Comparison of ENCODE assay signal across 8 cellular contexts in the genomic region with DNA sequence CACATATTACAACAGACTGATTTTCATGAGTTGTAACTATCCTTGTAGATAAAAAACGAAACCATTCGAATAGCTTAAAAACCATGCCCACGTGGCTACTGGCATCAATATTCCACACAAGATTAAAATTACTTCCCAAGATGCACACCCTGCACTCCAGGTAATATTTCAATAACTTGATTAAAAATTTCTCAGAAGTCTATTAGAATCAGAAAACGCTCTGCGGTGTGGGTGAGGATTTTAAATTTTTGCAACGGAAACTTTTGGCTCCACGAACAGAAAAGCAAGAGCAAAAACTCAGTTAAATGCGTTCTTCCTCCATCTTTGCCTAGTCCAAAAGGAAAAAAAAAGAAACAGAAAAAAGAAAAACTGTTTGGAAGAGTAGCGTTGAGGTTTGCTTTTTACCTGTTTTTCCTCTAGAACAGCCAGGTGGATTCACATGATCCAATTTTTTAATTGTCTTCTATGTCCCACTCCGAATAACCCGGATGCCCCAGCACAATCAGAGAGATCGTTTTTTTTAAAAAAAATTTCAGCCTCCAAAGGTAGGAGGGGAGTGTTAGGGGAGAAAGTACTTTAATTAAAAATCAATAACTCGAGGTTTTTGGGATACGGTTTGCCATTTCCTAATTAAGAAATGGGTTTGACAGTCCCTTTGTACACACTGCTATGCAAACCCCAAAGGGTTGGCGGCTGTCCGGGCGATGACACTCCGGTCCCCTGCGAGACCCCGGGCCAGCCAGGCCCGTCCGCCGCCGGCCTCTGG. TPM values are rescaled to one million over a fixed set of nuclear protein-coding genes. Genes with fewer than 3 reads are reported as not detected.
DNase-seq lines count a peak whose midpoint lies in the region; ATAC-seq and TF ChIP-seq lines count a peak whose summit lies in the region.

No MANE protein-coding gene starts in this region.

- ATAC-seq in RWPE2 (ENCODE audit: low read depth) (no peak), HG02973 (IDR thresholded peaks at IDR 0.05; ENCODE audit: unreplicated experiment) (no peak), HG02588 (IDR thresholded peaks at IDR 0.05; ENCODE audit: unreplicated experiment) (no peak)

- H2BK5ac ChIP-seq in neuronal stem cell (ENCODE audit: low read length) = peak overlapping the region; percentile 96

- H3K27me3 ChIP-seq in H7 (ENCODE audit: control insufficient read depth, insufficient read depth, low read length) = no peaks in the 10 kb centered on the region
- H3K27me3 ChIP-seq in RWPE2 (ENCODE audit: insufficient read depth, poor library complexity, severe bottlenecking) = no peaks in the 10 kb centered on the region
- H3K27me3 ChIP-seq in neuronal stem cell (ENCODE audit: control insufficient read depth in 3 of 3, insufficient read depth in 3 of 3, low read depth in 1 of 3, low read length in 3 of 3) = no peaks in the 10 kb centered on the region

- H2BK12ac ChIP-seq in neuronal stem cell (ENCODE audit: low read length) = no peak overlapping the region

- WGBS in neuronal stem cell (ENCODE audit: extremely low coverage in 2 of 2, insufficient read length in 2 of 2, insufficient replicate concordance in 1 of 2), 2 donors = no CpG with 5 or more reads among the region's 24 CpGs

- H3K4me3 ChIP-seq in H7 (ENCODE audit: insufficient read depth, low read depth, low read length) = peak overlapping the region; percentile 66
- H3K4me3 ChIP-seq in RWPE2 (ENCODE audit: severe bottlenecking) = peak overlapping the region; percentile 81
- H3K4me3 ChIP-seq in neuronal stem cell (ENCODE audit: low read length in 2 of 2) = peak overlapping the region; percentile 54 to 85

- peak overlapping the region; percentile 88 for H3K9ac ChIP-seq in neuronal stem cell (ENCODE audit: low read depth, low read length, poor library complexity)

- H3K14ac ChIP-seq in neuronal stem cell (ENCODE audit: low read length) = peak overlapping the region; percentile 50

- no peak overlapping the region for H3K4ac ChIP-seq in neuronal stem cell (ENCODE audit: low read length)

- no peak for TF ChIP-seq CTCF in RWPE2 (IDR thresholded peaks at IDR 0.05; ENCODE audit: poor library complexity, severe bottlenecking)

- H3K23ac ChIP-seq in neuronal stem cell (ENCODE audit: low read depth, low read length, poor library complexity) = peak overlapping the region; percentile 96

- H4K91ac ChIP-seq in neuronal stem cell (ENCODE audit: low read depth, low read length, poor library complexity) = no peak overlapping the region

- H3K4me2 ChIP-seq in neuronal stem cell (ENCODE audit: insufficient read depth, low read length, poor library complexity, severe bottlenecking) = peak overlapping the region; percentile 79

- H3K9me3 ChIP-seq in RWPE2 (ENCODE audit: severe bottlenecking) (no peaks in the 10 kb centered on the region), neuronal stem cell (replicated peaks in 1 of 2; ENCODE audit: control insufficient read depth in 2 of 2, insufficient read depth in 1 of 2, low read depth in 1 of 2, low read length in 2 of 2) (no peaks in the 10 kb centered on the region)

- DNase-seq in H7 = no peak
- DNase-seq in RWPE2 (ENCODE audit: low spot score) = no peak
- no peak for DNase-seq in epithelial cell of prostate (ENCODE audit: low read depth, low spot score)
- DNase-seq in neuronal stem cell (ENCODE audit: low spot score) = no peak
- no peak for DNase-seq in D341Med (ENCODE audit: low spot score)
- no peak for DNase-seq in NCI-H1092 treated with DMSO at 0.1 percent for 48 hours (lab: John Stamatoyannopoulos, UW)

- no peak overlapping the region for H2BK15ac ChIP-seq in neuronal stem cell (ENCODE audit: low read length)

- no peak overlapping the region for H2BK120ac ChIP-seq in neuronal stem cell (ENCODE audit: low read depth, low read length)

- no peak overlapping the region for H2AK5ac ChIP-seq in neuronal stem cell (ENCODE audit: low read depth, low read length)

- H3K27ac ChIP-seq in RWPE2 (ENCODE audit: poor library complexity, severe bottlenecking) (peak overlapping the region; percentile 92), epithelial cell of prostate (peak overlapping the region; percentile 95), neuronal stem cell (replicated peaks; ENCODE audit: low read length) (peak overlapping the region; percentile 98)

- no peaks in the 10 kb centered on the region for H3K36me3 ChIP-seq in H7 (replicated peaks; ENCODE audit: control insufficient read depth, insufficient read depth, low read length)
- peaks cover 20% of the 10 kb centered on the region for H3K36me3 ChIP-seq in RWPE2 (ENCODE audit: low read depth)
- H3K36me3 ChIP-seq in neuronal stem cell (replicated peaks in 1 of 2; ENCODE audit: control insufficient read depth in 2 of 2, insufficient read depth in 2 of 2, low read length in 2 of 2) = peaks cover 0 to 18% of the 10 kb centered on the region in 2 donors

- H4K8ac ChIP-seq in neuronal stem cell (ENCODE audit: low read depth, low read length) = peak overlapping the region; percentile 90

- H2AFZ ChIP-seq in neuronal stem cell (ENCODE audit: low read length) = peak overlapping the region; percentile 85

- peak overlapping the region; percentile 94 for H3K18ac ChIP-seq in neuronal stem cell (ENCODE audit: low read length)

- H3K4me1 ChIP-seq in RWPE2 (ENCODE audit: insufficient read depth, poor library complexity, severe bottlenecking) (peaks cover 38% of the 10 kb centered on the region), neuronal stem cell (ENCODE audit: control insufficient read depth in 2 of 2, insufficient read depth in 1 of 2, low read depth in 1 of 2, low read length in 2 of 2) (peaks cover 4% of the 10 kb centered on the region in 2 donors)

- H3K79me1 ChIP-seq in neuronal stem cell (ENCODE audit: low read depth, low read length) = no peaks in the 10 kb centered on the region

RNA-seq across cellular contexts. Expression of gene NFAT5, which starts 0.7 kb away (rescaled TPM):
- total RNA-seq in H7 (2014; rRNA removed; shearing (Covaris generic)) = 7.0 and 10.9 TPM in 2 replicates
- 14.3 TPM for polyA plus RNA-seq in neuronal stem cell (2013, experiment 1 of 2)
- polyA plus RNA-seq in neuronal stem cell (2013, experiment 2 of 2) = 15.4 TPM
